In genomic region chr2:117936871-117937428, GRCh38 we compare ENCODE assay signal across 18 cellular contexts.
A peak's percentile ranks its signal among the peaks of the same experiment; 100 is the strongest.
DNase-seq lines count a peak whose midpoint lies in the region; ATAC-seq and TF ChIP-seq lines count a peak whose summit lies in the region.
"Had no signal": no experiment of that assay in that cellular context is flagged by ENCODE, and none has a peak within 500 bp of the region (broad histone marks: within the 10 kb centered on the region; RNA-seq: fewer than 3 reads in every experiment).

No MANE protein-coding gene starts in this region.

- ATAC-seq in right cardiac atrium = peak; percentile 76 to 82
- ATAC-seq: HepG2 had no signal

- H2AK5ac ChIP-seq in H9 (ENCODE audit: insufficient read length, low read length) = no peak overlapping the region

- no peak overlapping the region for H3K56ac ChIP-seq in H9 (ENCODE audit: insufficient read length, low read depth, low read length)

- no peak overlapping the region for H4K91ac ChIP-seq in H9 (ENCODE audit: insufficient read length, low read depth, low read length)

- no peaks in the 10 kb centered on the region for H3K27me3 ChIP-seq in endodermal cell (ENCODE audit: control insufficient read depth, insufficient read depth, low read length, poor library complexity, severe bottlenecking)
- no peaks in the 10 kb centered on the region for H3K27me3 ChIP-seq in right cardiac atrium (ENCODE audit: control insufficient read depth, insufficient read depth)
- no peaks in the 10 kb centered on the region for H3K27me3 ChIP-seq in H9 (ENCODE audit: insufficient read depth, low read length)
- H3K27me3 ChIP-seq: BE2C, MG63 had no signal

- no peaks in the 10 kb centered on the region for H3K9me3 ChIP-seq in endodermal cell (ENCODE audit: control insufficient read depth, low read length)
- H3K9me3 ChIP-seq in right cardiac atrium (ENCODE audit: control insufficient read depth, low read length) = no peaks in the 10 kb centered on the region
- H3K9me3 ChIP-seq in H9 (ENCODE audit: control insufficient read depth, low read depth, low read length) = no peaks in the 10 kb centered on the region
- H3K9me3 ChIP-seq: BE2C, MG63 had no signal

- no peak overlapping the region for H4K5ac ChIP-seq in H9 (ENCODE audit: insufficient read length, low read depth, low read length)

- WGBS in endodermal cell (ENCODE audit: insufficient coverage in 1 of 2, insufficient read length in 1 of 2), 2 experiments = 76% methylated on average over 5 of the region's 5 CpGs; no CpG with 5 or more reads in 1 of the 2 experiments
- 52% methylated on average over 5 of the region's 5 CpGs for WGBS in right cardiac atrium
- WGBS in H9 (ENCODE audit: extremely low coverage, insufficient read length, low lambda C conversion rate) = no CpG with 5 or more reads among the region's 5 CpGs

- H3K23me2 ChIP-seq in H9 (ENCODE audit: insufficient read length, low read depth, low read length, poor library complexity, severe bottlenecking) = no peaks in the 10 kb centered on the region

- no peak overlapping the region for H3K4me2 ChIP-seq in H9 (ENCODE audit: insufficient read depth, insufficient read length, low read length)

- H2BK120ac ChIP-seq in H9 (ENCODE audit: low read depth, low read length, poor library complexity, severe bottlenecking) = no peak overlapping the region

- H3K27ac ChIP-seq in endodermal cell (ENCODE audit: low read depth, low read length) (no peak overlapping the region), right cardiac atrium (ENCODE audit: low read length) (peak overlapping the region; percentile 54), H9 (ENCODE audit: insufficient read length, low read depth, low read length) (no peak overlapping the region)

- no peak overlapping the region for H2BK15ac ChIP-seq in H9 (ENCODE audit: low read depth, low read length)

- H2AFZ ChIP-seq in H9 (ENCODE audit: low read length) = no peak overlapping the region

- DNase-seq in D341Med (ENCODE audit: low spot score) (peak; percentile 37), endodermal cell (no peak), right cardiac atrium (peak in 2 of 3 donors; percentile 45 to 71), pons (ENCODE audit: low spot score) (peak; percentile 14), H9 (no peak), HCEC 1CT (no peak)
- DNase-seq in activated CD4-positive, alpha-beta T cell treated with anti-CD3 and anti-CD28 coated beads for 4 hours = no peak
- DNase-seq in activated CD4-positive, alpha-beta T cell treated with anti-CD3 and anti-CD28 coated beads, Interleukin-2, amount 50 U/mL, for 1 hour = no peak
- DNase-seq: ACHN; BE2C; CD8-positive, alpha-beta memory T cell; MG63; NCI-H1105; NCI-H1694 treated with DMSO at 0.1 percent for 48 hours; NCI-H446; NCI-H748 treated with DMSO at 0.1 percent for 48 hours; SIG-M5 had no signal

- H3K4me3 ChIP-seq in endodermal cell (ENCODE audit: low read length) = no peak overlapping the region
- H3K4me3 ChIP-seq in right cardiac atrium (ENCODE audit: low read length) = no peak overlapping the region
- H3K4me3 ChIP-seq: MG63 had no signal

- no peak overlapping the region for H2BK12ac ChIP-seq in H9 (ENCODE audit: insufficient read length, low read depth, low read length)

- H3K79me1 ChIP-seq in H9 (ENCODE audit: insufficient read depth, low read depth, low read length, poor library complexity, severe bottlenecking) = no peaks in the 10 kb centered on the region

- H3K18ac ChIP-seq in H9 (ENCODE audit: insufficient read length, low read depth, low read length) = no peak overlapping the region

- H2BK20ac ChIP-seq in H9 (ENCODE audit: low read depth, low read length, poor library complexity, severe bottlenecking) = no peak overlapping the region

- no peak overlapping the region for H3T11ph ChIP-seq in H9 (ENCODE audit: low read length)

- peak; percentile 23 for TF ChIP-seq CTCF in endodermal cell (conservative IDR thresholded peaks at IDR 0.05)
- TF ChIP-seq CTCF in H9 (conservative IDR thresholded peaks at IDR 0.05) = no peak

- H3K4ac ChIP-seq in H9 (ENCODE audit: low read depth, low read length) = no peak overlapping the region

- H3K9ac ChIP-seq in endodermal cell (ENCODE audit: extremely low read depth, low read length, poor library complexity, severe bottlenecking) (no peak overlapping the region), H9 (ENCODE audit: extremely low read depth, insufficient read length, low read length) (no peak overlapping the region)

- H3K27ac Mint-ChIP-seq in endodermal cell = no peak overlapping the region
- H3K27ac Mint-ChIP-seq in H9 = no peak overlapping the region

- H3K9me3 Mint-ChIP-seq in endodermal cell (no peaks in the 10 kb centered on the region), H9 (no peaks in the 10 kb centered on the region)
- H3K9me3 Mint-ChIP-seq: CD8-positive, alpha-beta memory T cell had no signal

- H3K14ac ChIP-seq in H9 (ENCODE audit: insufficient read depth, low read length) = no peak overlapping the region

- no peaks in the 10 kb centered on the region for H3K79me2 ChIP-seq in H9 (ENCODE audit: insufficient read depth, low read length)

- no peak overlapping the region for H3K23ac ChIP-seq in H9 (ENCODE audit: insufficient read length, low read depth, low read length)

- H3K36me3 Mint-ChIP-seq in endodermal cell (ENCODE audit: low read depth) (peaks cover 58% of the 10 kb centered on the region), H9 (ENCODE audit: insufficient read depth in 1 of 3, low read depth in 3 of 3) (peaks cover 19 to 63% (median 41%) of the 10 kb centered on the region in 3 experiments; a peak in 6 of 7 replicates)

- no peak overlapping the region for H3K4me3 Mint-ChIP-seq in endodermal cell
- H3K4me3 Mint-ChIP-seq in H9 = no peak overlapping the region
- H3K4me3 Mint-ChIP-seq: CD8-positive, alpha-beta memory T cell had no signal

- no peak overlapping the region for H2BK5ac ChIP-seq in H9 (ENCODE audit: insufficient read length, low read length)

- intact Hi-C loops in right cardiac atrium (cut with DNase I) = loop anchor here in 1 of 4 donors (10.0 kb wide), 1 partner anchor 102 kb away; no protein-coding TSS in a partner anchor

- H3K4me1 ChIP-seq in endodermal cell (ENCODE audit: control insufficient read depth, insufficient read depth, low read length) = peaks cover 14% of the 10 kb centered on the region
- peaks cover 2% of the 10 kb centered on the region for H3K4me1 ChIP-seq in right cardiac atrium (ENCODE audit: control insufficient read depth, insufficient read depth, low read length)
- H3K4me1 ChIP-seq in H9 (ENCODE audit: insufficient read depth, low read length) = no peaks in the 10 kb centered on the region
- H3K4me1 ChIP-seq: BE2C had no signal

- H4K8ac ChIP-seq in H9 (replicated peaks; ENCODE audit: insufficient read length, low read depth, low read length) = no peak overlapping the region

- H3K27me3 Mint-ChIP-seq in endodermal cell (ENCODE audit: insufficient read depth) = no peaks in the 10 kb centered on the region
- no peaks in the 10 kb centered on the region for H3K27me3 Mint-ChIP-seq in H9 (ENCODE audit: low read depth)
- H3K27me3 Mint-ChIP-seq: CD8-positive, alpha-beta memory T cell had no signal

- peaks cover 86% of the 10 kb centered on the region for H3K36me3 ChIP-seq in endodermal cell (ENCODE audit: control insufficient read depth, insufficient read depth, low read length)
- H3K36me3 ChIP-seq: BE2C had no signal

- H4K20me1 ChIP-seq in H9 (ENCODE audit: control insufficient read depth, insufficient read depth, insufficient read length) = no peaks in the 10 kb centered on the region

- peaks cover 27% of the 10 kb centered on the region for H3K4me1 Mint-ChIP-seq in endodermal cell
- H3K4me1 Mint-ChIP-seq in H9 = no peaks in the 10 kb centered on the region
- H3K4me1 Mint-ChIP-seq: CD8-positive, alpha-beta memory T cell had no signal

Comparison
In these comparisons a context has a peak if more than half of its experiments do, and no peak if none do; other contexts are left out.
1. DNase-seq: peak in D341Med (single experiment), right cardiac atrium (2 of 3) and pons (single experiment); none in endodermal cell (single experiment), activated CD4-positive, alpha-beta T cell treated with anti-CD3 and anti-CD28 coated beads for 4 hours (0 of 2), H9 (single experiment), HCEC 1CT (single experiment) and activated CD4-positive, alpha-beta T cell treated with anti-CD3 and anti-CD28 coated beads, Interleukin-2, amount 50 U/mL, for 1 hour (single experiment).